In genomic region chr19:29662604-29663404, GRCh38 we compare ENCODE assay signal across 9 cellular contexts. TPM values are rescaled to one million over a fixed set of nuclear protein-coding genes. Genes with fewer than 3 reads are reported as not detected.
A peak's percentile ranks its signal among the peaks of the same experiment; 100 is the strongest.
DNase-seq lines count a peak whose midpoint lies in the region; ATAC-seq lines count a peak whose summit lies in the region.
"Had no signal": no experiment of that assay in that cellular context is flagged by ENCODE, and none has a peak within 500 bp of the region (broad histone marks: within the 10 kb centered on the region; RNA-seq: fewer than 3 reads in every experiment).

No MANE protein-coding gene starts in this region.

- H3K9me3 Mint-ChIP-seq in T-helper 1 cell treated with Interleukin-12 subunit alpha and Interleukin-12 subunit beta and Interleukin-4 antibody, amounts not matched to agents 30 μg/mL and 1 μg/mL, for 36 hours = no peaks in the 10 kb centered on the region
- H3K9me3 Mint-ChIP-seq in activated CD8-positive, alpha-beta T cell treated with anti-CD3 and anti-CD28 coated beads, Interleukin-2, amount 10 ng/mL, durations not matched to agents 7 days and 5 days (ENCODE audit: insufficient read depth) = no peaks in the 10 kb centered on the region
- no peaks in the 10 kb centered on the region for H3K9me3 Mint-ChIP-seq in activated CD4-positive, alpha-beta T cell treated with anti-CD3 and anti-CD28 coated beads, Interleukin-2, amount 10 ng/mL, durations not matched to agents 7 days and 5 days

- intact Hi-C loops in Right ventricle myocardium superior (cut with DNase I) = loop anchor here (5.0 kb wide), 2 partner anchors 51 to 54 kb away; partner anchors contain the start of gene C19orf12

- peaks cover 65% of the 10 kb centered on the region for H3K4me1 ChIP-seq in skeletal muscle satellite cell (ENCODE audit: control insufficient read depth, insufficient read depth, low read length)

- no peaks in the 10 kb centered on the region for H3K27me3 Mint-ChIP-seq in T-helper 1 cell treated with Interleukin-12 subunit alpha and Interleukin-12 subunit beta and Interleukin-4 antibody, amounts not matched to agents 30 μg/mL and 1 μg/mL, for 36 hours (ENCODE audit: low read depth)
- no peaks in the 10 kb centered on the region for H3K27me3 Mint-ChIP-seq in activated CD8-positive, alpha-beta T cell treated with anti-CD3 and anti-CD28 coated beads, Interleukin-2, amount 10 ng/mL, durations not matched to agents 7 days and 5 days (ENCODE audit: low read depth)
- H3K27me3 Mint-ChIP-seq in activated CD4-positive, alpha-beta T cell treated with anti-CD3 and anti-CD28 coated beads, Interleukin-2, amount 10 ng/mL, durations not matched to agents 7 days and 5 days = no peaks in the 10 kb centered on the region

- peaks cover 11% of the 10 kb centered on the region for H3K36me3 Mint-ChIP-seq in T-helper 1 cell treated with Interleukin-12 subunit alpha and Interleukin-12 subunit beta and Interleukin-4 antibody, amounts not matched to agents 30 μg/mL and 1 μg/mL, for 36 hours (ENCODE audit: low read depth)
- peaks cover 14% of the 10 kb centered on the region for H3K36me3 Mint-ChIP-seq in activated CD8-positive, alpha-beta T cell treated with anti-CD3 and anti-CD28 coated beads, Interleukin-2, amount 10 ng/mL, durations not matched to agents 7 days and 5 days (ENCODE audit: low read depth)
- peaks cover 17% of the 10 kb centered on the region for H3K36me3 Mint-ChIP-seq in activated CD4-positive, alpha-beta T cell treated with anti-CD3 and anti-CD28 coated beads, Interleukin-2, amount 10 ng/mL, durations not matched to agents 7 days and 5 days (ENCODE audit: low read depth)

- POLR2A ChIA-PET in activated CD8-positive, alpha-beta T cell treated with anti-CD3 and anti-CD28 coated beads, Interleukin-2, amount 10 ng/mL, durations not matched to agents 7 days and 5 days (lab: Charles Lee) = interaction anchor here (0.5 to 2.3 kb wide), 2 partner anchors 56 to 292 kb away, joined by 8 to 12 read pairs; partner anchors contain the start of gene POP4
- POLR2A ChIA-PET in activated CD4-positive, alpha-beta T cell treated with anti-CD3 and anti-CD28 coated beads, Interleukin-2, amount 10 ng/mL, durations not matched to agents 7 days and 5 days (lab: Charles Lee) = no interaction called here

- CTCF ChIA-PET in activated CD8-positive, alpha-beta T cell treated with anti-CD3 and anti-CD28 coated beads, Interleukin-2, amount 10 ng/mL, durations not matched to agents 7 days and 5 days (lab: Charles Lee) = interaction anchor here (1.2 to 9.9 kb wide), 9 partner anchors 8 to 54 kb away, joined by 3 to 179 read pairs (median 4); partner anchors contain the start of gene POP4
- CTCF ChIA-PET in activated CD4-positive, alpha-beta T cell treated with anti-CD3 and anti-CD28 coated beads, Interleukin-2, amount 10 ng/mL, durations not matched to agents 7 days and 5 days (lab: Charles Lee) = interaction anchor here (0.9 to 5.2 kb wide), 8 partner anchors 9 to 54 kb away, joined by 3 to 34 read pairs (median 4); no protein-coding TSS in a partner anchor

- H3K36me3 ChIP-seq in skeletal muscle satellite cell (ENCODE audit: insufficient read depth, low read length) = no peaks in the 10 kb centered on the region

- DNase-seq in T-helper 1 cell (no peak), Right ventricle myocardium superior (peak; percentile 76), NOMO-1 treated with DMSO at 0.1 percent for 48 hours (lab: John Stamatoyannopoulos, UW; ENCODE audit: unreplicated experiment) (no peak)
- DNase-seq in activated CD8-positive, alpha-beta T cell treated with anti-CD3 and anti-CD28 coated beads, Interleukin-2, amount 10 ng/mL, durations not matched to agents 7 days and 5 days = no peak
- no peak for DNase-seq in activated CD4-positive, alpha-beta T cell treated with anti-CD3 and anti-CD28 coated beads, Interleukin-2, amount 10 ng/mL, durations not matched to agents 7 days and 5 days

- H3K4me3 Mint-ChIP-seq in T-helper 1 cell treated with Interleukin-12 subunit alpha and Interleukin-12 subunit beta and Interleukin-4 antibody, amounts not matched to agents 30 μg/mL and 1 μg/mL, for 36 hours = no peak overlapping the region
- no peak overlapping the region for H3K4me3 Mint-ChIP-seq in activated CD8-positive, alpha-beta T cell treated with anti-CD3 and anti-CD28 coated beads, Interleukin-2, amount 10 ng/mL, durations not matched to agents 7 days and 5 days
- H3K4me3 Mint-ChIP-seq in activated CD4-positive, alpha-beta T cell treated with anti-CD3 and anti-CD28 coated beads, Interleukin-2, amount 10 ng/mL, durations not matched to agents 7 days and 5 days = no peak overlapping the region

- H3K27ac Mint-ChIP-seq in T-helper 1 cell treated with Interleukin-12 subunit alpha and Interleukin-12 subunit beta and Interleukin-4 antibody, amounts not matched to agents 30 μg/mL and 1 μg/mL, for 36 hours = peak overlapping the region; percentile 45
- peak overlapping the region; percentile 34 for H3K27ac Mint-ChIP-seq in activated CD8-positive, alpha-beta T cell treated with anti-CD3 and anti-CD28 coated beads, Interleukin-2, amount 10 ng/mL, durations not matched to agents 7 days and 5 days
- H3K27ac Mint-ChIP-seq in activated CD4-positive, alpha-beta T cell treated with anti-CD3 and anti-CD28 coated beads, Interleukin-2, amount 10 ng/mL, durations not matched to agents 7 days and 5 days = no peak overlapping the region

- no peak for ATAC-seq in activated CD8-positive, alpha-beta T cell treated with anti-CD3 and anti-CD28 coated beads, Interleukin-2, amount 10 ng/mL, durations not matched to agents 7 days and 5 days
- peak; percentile 30 for ATAC-seq in Right ventricle myocardium superior (ENCODE audit: poor library complexity)
- no peak for ATAC-seq in HG03520 (IDR thresholded peaks at IDR 0.05; ENCODE audit: unreplicated experiment)

- peak overlapping the region; percentile 84 for H3K9ac ChIP-seq in skeletal muscle satellite cell (ENCODE audit: low read depth, low read length)

- peak overlapping the region; percentile 86 for H3K4me2 ChIP-seq in skeletal muscle satellite cell (ENCODE audit: low read length)

- H3K4me3 ChIP-seq in skeletal muscle satellite cell (ENCODE audit: low read length) = peak overlapping the region; percentile 60
- H3K4me3 ChIP-seq: SK-N-MC had no signal

- H3K27me3 ChIP-seq in skeletal muscle satellite cell (ENCODE audit: control insufficient read depth, insufficient read depth, low read length) = no peaks in the 10 kb centered on the region

- peaks cover 38% of the 10 kb centered on the region for H3K4me1 Mint-ChIP-seq in T-helper 1 cell treated with Interleukin-12 subunit alpha and Interleukin-12 subunit beta and Interleukin-4 antibody, amounts not matched to agents 30 μg/mL and 1 μg/mL, for 36 hours (ENCODE audit: low read depth)
- peaks cover 44% of the 10 kb centered on the region for H3K4me1 Mint-ChIP-seq in activated CD8-positive, alpha-beta T cell treated with anti-CD3 and anti-CD28 coated beads, Interleukin-2, amount 10 ng/mL, durations not matched to agents 7 days and 5 days (ENCODE audit: low read depth)
- peaks cover 46% of the 10 kb centered on the region for H3K4me1 Mint-ChIP-seq in activated CD4-positive, alpha-beta T cell treated with anti-CD3 and anti-CD28 coated beads, Interleukin-2, amount 10 ng/mL, durations not matched to agents 7 days and 5 days

- no peaks in the 10 kb centered on the region for H3K9me3 ChIP-seq in skeletal muscle satellite cell (replicated peaks; ENCODE audit: low read length)

RNA-seq across cellular contexts. Expression of gene PLEKHF1, which starts 2.5 kb away (rescaled TPM):
- total RNA-seq in activated CD8-positive, alpha-beta T cell treated with anti-CD3 and anti-CD28 coated beads, Interleukin-2, amount 10 ng/mL, durations not matched to agents 7 days and 5 days = 10 to 100 TPM; 46.0 to 47.7 TPM
- 39.9 TPM for total RNA-seq in Right ventricle myocardium superior
- 17.5 and 23.1 TPM in 2 replicates for total RNA-seq in skeletal muscle satellite cell (2012; rRNA removed)
- 10 to 100 TPM; 49.4 to 52.1 TPM for total RNA-seq in activated CD4-positive, alpha-beta T cell treated with anti-CD3 and anti-CD28 coated beads, Interleukin-2, amount 10 ng/mL, durations not matched to agents 7 days and 5 days

RNA-seq across cellular contexts. Expression of gene C19orf12, which starts 52.3 kb away (rescaled TPM):
- 10 to 100 TPM; 38.7 to 41.0 TPM for total RNA-seq in activated CD8-positive, alpha-beta T cell treated with anti-CD3 and anti-CD28 coated beads, Interleukin-2, amount 10 ng/mL, durations not matched to agents 7 days and 5 days
- total RNA-seq in Right ventricle myocardium superior = 59.9 TPM
- 19.9 and 21.8 TPM in 2 replicates for total RNA-seq in skeletal muscle satellite cell (2012; rRNA removed)
- total RNA-seq in activated CD4-positive, alpha-beta T cell treated with anti-CD3 and anti-CD28 coated beads, Interleukin-2, amount 10 ng/mL, durations not matched to agents 7 days and 5 days = 10 to 100 TPM; 36.5 to 38.8 TPM

RNA-seq across cellular contexts. Expression of gene POP4, which starts 56.7 kb away (rescaled TPM):
- total RNA-seq in activated CD8-positive, alpha-beta T cell treated with anti-CD3 and anti-CD28 coated beads, Interleukin-2, amount 10 ng/mL, durations not matched to agents 7 days and 5 days = 100 to 1,000 TPM; 101 to 103 TPM
- 46.9 TPM for total RNA-seq in Right ventricle myocardium superior
- 85.9 and 96.5 TPM in 2 replicates for total RNA-seq in skeletal muscle satellite cell (2012; rRNA removed)
- 100 to 1,000 TPM in 1 of 2 experiments, 10 to 100 TPM in 1; 96.0 to 113 TPM for total RNA-seq in activated CD4-positive, alpha-beta T cell treated with anti-CD3 and anti-CD28 coated beads, Interleukin-2, amount 10 ng/mL, durations not matched to agents 7 days and 5 days
